In the genomic region with DNA sequence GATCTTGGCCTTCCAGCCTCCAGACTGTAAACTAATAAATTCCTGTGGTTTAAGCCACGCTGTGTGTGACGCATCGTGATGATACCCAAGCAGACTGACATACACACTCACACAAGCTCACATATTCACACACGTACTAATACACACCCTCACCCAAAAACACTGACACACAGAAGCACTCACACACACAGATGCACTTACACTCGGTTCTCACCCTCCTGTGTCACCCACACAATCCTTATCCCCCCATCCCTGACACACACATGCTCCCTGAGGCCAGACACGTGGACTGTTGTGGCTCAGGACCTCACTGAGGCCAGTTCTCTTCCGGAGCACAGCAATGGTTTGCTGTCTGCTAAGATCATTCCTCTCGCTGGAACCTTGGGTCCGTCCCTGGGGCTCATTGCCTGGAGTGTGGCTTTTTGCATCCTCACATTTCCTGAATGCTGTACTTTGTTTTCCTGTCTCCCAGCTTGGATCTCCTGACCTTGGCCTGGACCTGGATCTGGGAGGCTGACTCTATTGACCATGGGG, we compare ENCODE assay signal across 14 cellular contexts.
A peak's percentile ranks its signal among the peaks of the same experiment; 100 is the strongest.
DNase-seq lines count a peak whose midpoint lies in the region; ATAC-seq and TF ChIP-seq lines count a peak whose summit lies in the region.
"Had no signal": no experiment of that assay in that cellular context is flagged by ENCODE, and none has a peak within 500 bp of the region (broad histone marks: within the 10 kb centered on the region; RNA-seq: fewer than 3 reads in every experiment).

No MANE protein-coding gene starts in this region.

- no peak for TF ChIP-seq CTCF in NB4 (IDR thresholded peaks at IDR 0.05; ENCODE audit: low read depth, low read length)
- no peak for TF ChIP-seq CTCF in chondrocyte (IDR thresholded peaks at IDR 0.05)
- TF ChIP-seq CTCF in neural crest cell (conservative IDR thresholded peaks at IDR 0.05), result no peak
- TF ChIP-seq CTCF in MM.1S (IDR thresholded peaks at IDR 0.05; ENCODE audit: low read length), result no peak

- H3K9me2 ChIP-seq in MM.1S (replicated peaks; ENCODE audit: insufficient read depth, low read length), result no peaks in the 10 kb centered on the region

- H3K27ac Mint-ChIP-seq in chondrocyte (ENCODE audit: unreplicated experiment) (peak overlapping the region; percentile 78), neural crest cell (ENCODE audit: unreplicated experiment) (peak overlapping the region; percentile 2)
- H3K27ac Mint-ChIP-seq: activated CD4-positive, alpha-beta memory T cell treated with anti-CD3 and anti-CD28 coated beads, Interleukin-2, amount 10 ng/mL, durations not matched to agents 7 days and 5 days; activated naive CD8-positive, alpha-beta T cell treated with anti-CD3 and anti-CD28 coated beads, Interleukin-2, amount 50 U/mL, for 24 hours had no signal

- H3K27me3 Mint-ChIP-seq in chondrocyte (ENCODE audit: low read depth), result no peaks in the 10 kb centered on the region
- no peaks in the 10 kb centered on the region for H3K27me3 Mint-ChIP-seq in neural crest cell (ENCODE audit: low read depth)
- H3K27me3 Mint-ChIP-seq: activated CD4-positive, alpha-beta memory T cell treated with anti-CD3 and anti-CD28 coated beads, Interleukin-2, amount 10 ng/mL, durations not matched to agents 7 days and 5 days; activated naive CD8-positive, alpha-beta T cell treated with anti-CD3 and anti-CD28 coated beads, Interleukin-2, amount 50 U/mL, for 24 hours had no signal

- H3K4me3 Mint-ChIP-seq in chondrocyte (ENCODE audit: unreplicated experiment), result no peak overlapping the region
- no peak overlapping the region for H3K4me3 Mint-ChIP-seq in neural crest cell
- H3K4me3 Mint-ChIP-seq: activated CD4-positive, alpha-beta memory T cell treated with anti-CD3 and anti-CD28 coated beads, Interleukin-2, amount 10 ng/mL, durations not matched to agents 7 days and 5 days; activated naive CD8-positive, alpha-beta T cell treated with anti-CD3 and anti-CD28 coated beads, Interleukin-2, amount 50 U/mL, for 24 hours had no signal

- no peaks in the 10 kb centered on the region for H3K27me3 ChIP-seq in MM.1S (replicated peaks; ENCODE audit: insufficient read depth, low read length)
- H3K27me3 ChIP-seq: esophagus muscularis mucosa had no signal

- no peak overlapping the region for H3K4me2 ChIP-seq in MM.1S (ENCODE audit: low read depth, low read length)

- H3K9me3 ChIP-seq in MM.1S (replicated peaks; ENCODE audit: insufficient read depth, low read length), result no peaks in the 10 kb centered on the region
- H3K9me3 ChIP-seq: esophagus muscularis mucosa, left ventricle myocardium inferior had no signal

- H3K4me3 ChIP-seq in NB4 (ENCODE audit: low read depth, low read length) (peak overlapping the region; percentile 54), MM.1S (ENCODE audit: low read length) (no peak overlapping the region)
- H3K4me3 ChIP-seq: esophagus muscularis mucosa, left ventricle myocardium inferior had no signal

- no peaks in the 10 kb centered on the region for H4K20me1 ChIP-seq in MM.1S (ENCODE audit: insufficient read depth, low read length)

- TF ChIP-seq POLR2A in NB4 (IDR thresholded peaks at IDR 0.05; ENCODE audit: extremely low read depth, insufficient read length), result no peak

- H3K9me3 Mint-ChIP-seq in chondrocyte (ENCODE audit: low read depth) (no peaks in the 10 kb centered on the region), neural crest cell (no peaks in the 10 kb centered on the region)
- H3K9me3 Mint-ChIP-seq: activated naive CD8-positive, alpha-beta T cell treated with anti-CD3 and anti-CD28 coated beads, Interleukin-2, amount 50 U/mL, for 24 hours had no signal

- no peak overlapping the region for H3K9ac ChIP-seq in MM.1S (ENCODE audit: low read length)

- no peaks in the 10 kb centered on the region for H3K79me2 ChIP-seq in MM.1S (ENCODE audit: low read length)

- no peaks in the 10 kb centered on the region for H3K36me3 Mint-ChIP-seq in chondrocyte (ENCODE audit: low read depth)
- H3K36me3 Mint-ChIP-seq in neural crest cell (ENCODE audit: low read depth), result no peaks in the 10 kb centered on the region

- H3F3A ChIP-seq in MM.1S (ENCODE audit: insufficient read depth, low read length), result no peaks in the 10 kb centered on the region

- H3K4me1 Mint-ChIP-seq in chondrocyte (ENCODE audit: low read depth) (peaks cover 18% of the 10 kb centered on the region), neural crest cell (peaks cover 18% of the 10 kb centered on the region)

- DNase-seq in EH (ENCODE audit: low read depth), result peak; percentile 98
- peak; percentile 83 for DNase-seq in NB4 (ENCODE audit: low read depth)
- DNase-seq in chondrocyte (ENCODE audit: low spot score), result no peak
- DNase-seq in neural crest cell (ENCODE audit: low read depth, low spot score), result no peak
- DNase-seq in Kasumi-1 (lab: John Stamatoyannopoulos, UW), result no peak
- DNase-seq in MM.1S, result no peak
- no peak for DNase-seq in central memory CD4-positive, alpha-beta T cell
- DNase-seq: activated CD4-positive, alpha-beta memory T cell treated with anti-CD3 and anti-CD28 coated beads, Interleukin-2, amount 10 ng/mL, durations not matched to agents 7 days and 5 days; activated naive CD8-positive, alpha-beta T cell treated with anti-CD3 and anti-CD28 coated beads, Interleukin-2, amount 50 U/mL, for 24 hours; COR-L47; left ventricle myocardium inferior; retina had no signal

- no peak overlapping the region for H3K27ac ChIP-seq in MM.1S (ENCODE audit: low read length)
- H3K27ac ChIP-seq: esophagus muscularis mucosa, left ventricle myocardium inferior had no signal

- H3K36me3 ChIP-seq in MM.1S (replicated peaks; ENCODE audit: insufficient read depth, low read length), result no peaks in the 10 kb centered on the region
- H3K36me3 ChIP-seq: esophagus muscularis mucosa, left ventricle myocardium inferior had no signal

- ATAC-seq in GM19467 (IDR thresholded peaks at IDR 0.05; ENCODE audit: unreplicated experiment), result no peak
- ATAC-seq: activated naive CD8-positive, alpha-beta T cell treated with anti-CD3 and anti-CD28 coated beads, Interleukin-2, amount 50 U/mL, for 24 hours had no signal

- no peak overlapping the region for H2AFZ ChIP-seq in MM.1S (ENCODE audit: low read length)

- H3K4me1 ChIP-seq in MM.1S (ENCODE audit: low read length), result no peaks in the 10 kb centered on the region

Comparison
In these comparisons a context has a peak if more than half of its experiments do, and no peak if none do; other contexts are left out.
1. DNase-seq: peak in EH (single experiment) and NB4 (single experiment); none in chondrocyte (single experiment), neural crest cell (single experiment), Kasumi-1 (0 of 2), MM.1S (single experiment) and central memory CD4-positive, alpha-beta T cell (single experiment).